ENCODE assay signal across 9 cellular contexts in the genomic region with DNA sequence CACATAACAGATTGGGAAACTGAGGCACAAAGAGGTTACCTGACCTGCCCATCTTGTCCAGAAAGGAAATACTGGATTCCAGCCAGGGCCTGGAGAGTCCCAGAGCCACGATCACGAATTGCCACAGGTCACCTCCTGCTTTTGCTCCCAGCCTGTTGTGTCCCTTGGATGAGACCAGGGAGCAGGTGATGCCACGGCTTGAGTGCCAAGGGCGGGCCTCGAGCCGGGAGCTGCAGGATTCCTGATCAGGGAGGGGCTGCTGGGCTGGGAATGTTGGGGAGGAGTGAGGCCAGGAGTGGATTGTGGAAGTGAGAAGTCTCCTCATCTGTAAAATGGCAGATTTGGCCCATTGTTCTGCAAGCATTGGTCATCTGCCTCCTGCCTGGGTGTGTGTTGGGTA. TPM values are rescaled to one million over a fixed set of nuclear protein-coding genes. Genes with fewer than 3 reads are reported as not detected.
DNase-seq lines count a peak whose midpoint lies in the region; ATAC-seq and TF ChIP-seq lines count a peak whose summit lies in the region.
"Had no signal": no experiment of that assay in that cellular context is flagged by ENCODE, and none has a peak within 500 bp of the region (broad histone marks: within the 10 kb centered on the region; RNA-seq: fewer than 3 reads in every experiment).

No MANE protein-coding gene starts in this region.

- H3K4me1 ChIP-seq in CD8-positive, alpha-beta T cell (ENCODE audit: insufficient read depth, low read length) = peaks cover 51% of the 10 kb centered on the region
- H3K4me1 ChIP-seq in trophoblast cell (ENCODE audit: control insufficient read depth in 1 of 2, insufficient read depth in 2 of 2, low read length in 2 of 2) = peaks cover 41 to 44% of the 10 kb centered on the region in 2 experiments
- H3K4me1 ChIP-seq in A673 (ENCODE audit: insufficient read depth, low read length, poor library complexity, severe bottlenecking) = peaks cover 4% of the 10 kb centered on the region
- H3K4me1 ChIP-seq in sigmoid colon = peaks cover 0 to 59% (median 48%) of the 10 kb centered on the region in 4 donors

- no peak overlapping the region for H3K9ac ChIP-seq in trophoblast cell (ENCODE audit: low read length)

- peak overlapping the region; percentile 22 for H3K4ac ChIP-seq in trophoblast cell (ENCODE audit: low read depth, low read length)

- H3K79me1 ChIP-seq in trophoblast cell (ENCODE audit: low read length) = peaks cover 2% of the 10 kb centered on the region

- H4K91ac ChIP-seq in trophoblast cell (ENCODE audit: low read depth, low read length) = peak overlapping the region; percentile 65

- peak overlapping the region; percentile 16 for H3K4me3 Mint-ChIP-seq in CD8-positive, alpha-beta T cell

- H3K9me3 ChIP-seq in CD8-positive, alpha-beta T cell (ENCODE audit: low read length) = no peaks in the 10 kb centered on the region
- H3K9me3 ChIP-seq in trophoblast cell (ENCODE audit: insufficient read depth, low read depth, low read length) (peaks cover 4% of the 10 kb centered on the region), A673 (ENCODE audit: low read depth, low read length, poor library complexity, severe bottlenecking) (no peaks in the 10 kb centered on the region), sigmoid colon (no peaks in the 10 kb centered on the region)

- H2BK12ac ChIP-seq in trophoblast cell (ENCODE audit: low read length) = no peak overlapping the region

- no peak overlapping the region for H3K23ac ChIP-seq in trophoblast cell (ENCODE audit: low read length)

- H3K9me3 Mint-ChIP-seq in CD8-positive, alpha-beta T cell = no peaks in the 10 kb centered on the region

- no peak overlapping the region for H2AFZ ChIP-seq in trophoblast cell (ENCODE audit: insufficient read depth, low read length, poor library complexity)

- no peak overlapping the region for H2BK120ac ChIP-seq in trophoblast cell (ENCODE audit: insufficient read depth, low read length, poor library complexity)

- H2BK5ac ChIP-seq in trophoblast cell (ENCODE audit: low read depth, low read length, poor library complexity) = no peak overlapping the region

- H3K27ac ChIP-seq in CD8-positive, alpha-beta T cell (ENCODE audit: low read depth, low read length) = no peak overlapping the region
- peak overlapping the region; percentile 84 for H3K27ac ChIP-seq in epithelial cell of prostate
- H3K27ac ChIP-seq in trophoblast cell (ENCODE audit: low read depth, low read length) = no peak overlapping the region
- H3K27ac ChIP-seq in A673 (ENCODE audit: low read depth, low read length, poor library complexity, severe bottlenecking) = no peak overlapping the region
- H3K27ac ChIP-seq in sigmoid colon = peak overlapping the region in 1 of 4 donors; percentile 51

- H3K4me2 ChIP-seq in trophoblast cell (ENCODE audit: low read length) = no peak overlapping the region

- ATAC-seq in CD8-positive, alpha-beta T cell = no peak

- POLR2A ChIA-PET in CD8-positive, alpha-beta T cell (lab: Charles Lee) = interaction anchor here (0.6 kb wide), 1 partner anchor 111 kb away, joined by 3 read pairs; no protein-coding TSS in a partner anchor
- POLR2A ChIA-PET in A673 (lab: Charles Lee; ENCODE audit: low non-redundant PET) = no interaction called here

- H4K8ac ChIP-seq in trophoblast cell (ENCODE audit: low read depth, low read length) = no peak overlapping the region

- no peak for TF ChIP-seq CTCF in CD8-positive, alpha-beta T cell (IDR thresholded peaks at IDR 0.05)
- TF ChIP-seq CTCF in A673 (conservative IDR thresholded peaks at IDR 0.05; ENCODE audit: low read depth, low read length) (no peak), sigmoid colon (IDR thresholded peaks at IDR 0.05) (no peak)

- H3K14ac ChIP-seq in trophoblast cell (ENCODE audit: low read length) = no peak overlapping the region

- H3K4me1 Mint-ChIP-seq in CD8-positive, alpha-beta T cell (ENCODE audit: low read depth) = peaks cover 75% of the 10 kb centered on the region

- H3K27me3 Mint-ChIP-seq in CD8-positive, alpha-beta T cell (ENCODE audit: low read depth) = no peaks in the 10 kb centered on the region

- peaks cover 4% of the 10 kb centered on the region for H3K36me3 Mint-ChIP-seq in CD8-positive, alpha-beta T cell

- WGBS in trophoblast cell (ENCODE audit: extremely low coverage, insufficient coverage, insufficient read length) = no CpG with 5 or more reads among the region's 6 CpGs
- 14 to 62% methylated on average over 6 of the region's 6 CpGs for WGBS in sigmoid colon, 2 donors

- BruUV-seq in A673 (replicated peaks; lab: Mats Ljungman, UMichigan) = no TSS peak

- peak overlapping the region; percentile 48 for H2AK5ac ChIP-seq in trophoblast cell (ENCODE audit: low read length)

- no peak overlapping the region for H4K12ac ChIP-seq in trophoblast cell (ENCODE audit: low read depth, low read length)

- DNase-seq in CD8-positive, alpha-beta T cell = peak in 1 of 7 experiments; percentile 19
- DNase-seq in NCI-H69 (lab: John Stamatoyannopoulos, UW) (peak; percentile 47), epithelial cell of prostate (ENCODE audit: low read depth, low spot score) (no peak), trophoblast cell (peak in 1 of 2 donors; percentile 37), A673 (ENCODE audit: low spot score) (no peak), sigmoid colon (no peak)
- no peak for DNase-seq in activated CD4-positive, alpha-beta T cell treated with anti-CD3 and anti-CD28 coated beads, Interleukin-2, amount 50 U/mL, for 48 hours
- DNase-seq: NCI-H2081 treated with DMSO at 0.1 percent for 48 hours, RPMI8226 had no signal

- no peaks in the 10 kb centered on the region for H3K27me3 ChIP-seq in CD8-positive, alpha-beta T cell (ENCODE audit: insufficient read depth, low read length)
- no peaks in the 10 kb centered on the region for H3K27me3 ChIP-seq in trophoblast cell (ENCODE audit: insufficient read depth, low read length)
- H3K27me3 ChIP-seq in A673 (replicated peaks; ENCODE audit: insufficient read depth, low read depth, low read length, poor library complexity) = no peaks in the 10 kb centered on the region
- H3K27me3 ChIP-seq in sigmoid colon = no peaks in the 10 kb centered on the region

- intact Hi-C loops in CD8-positive, alpha-beta T cell (cut with DNase I, micrococcal nuclease) = no loop called here
- intact Hi-C loops in A673 (cut with micrococcal nuclease; ENCODE audit: unreplicated experiment) (no loop called here), sigmoid colon (cut with DNase I) (no loop called here)

- H3K36me3 ChIP-seq in CD8-positive, alpha-beta T cell (ENCODE audit: insufficient read depth, low read length) = no peaks in the 10 kb centered on the region
- no peaks in the 10 kb centered on the region for H3K36me3 ChIP-seq in trophoblast cell (ENCODE audit: control insufficient read depth in 1 of 2, insufficient read depth in 2 of 2, low read length in 2 of 2)
- H3K36me3 ChIP-seq in A673 (ENCODE audit: insufficient read depth, low read length, poor library complexity, severe bottlenecking) = no peaks in the 10 kb centered on the region
- no peaks in the 10 kb centered on the region for H3K36me3 ChIP-seq in sigmoid colon

- peaks cover 23% of the 10 kb centered on the region for H3K79me2 ChIP-seq in trophoblast cell (ENCODE audit: control insufficient read depth, insufficient read depth, low read length, poor library complexity)

- no peak for TF ChIP-seq EP300 in sigmoid colon (IDR thresholded peaks at IDR 0.05)

- H3K4me3 ChIP-seq in CD8-positive, alpha-beta T cell (ENCODE audit: low read depth, low read length) = no peak overlapping the region
- H3K4me3 ChIP-seq in trophoblast cell (ENCODE audit: low read depth, low read length) (no peak overlapping the region), A673 (ENCODE audit: low read depth, low read length, poor library complexity, severe bottlenecking) (no peak overlapping the region), sigmoid colon (no peak overlapping the region)

- CTCF ChIA-PET in CD8-positive, alpha-beta T cell (lab: Charles Lee) = interaction anchor here (0.8 to 1.9 kb wide), 3 partner anchors 11 to 117 kb away, joined by 3 to 7 read pairs (median 6); a partner anchor contains a TSS
- CTCF ChIA-PET in A673 (lab: Charles Lee) = no interaction called here

- peak overlapping the region; percentile 27 for H3K18ac ChIP-seq in trophoblast cell (ENCODE audit: low read length)

- TF ChIP-seq POLR2A in sigmoid colon (IDR thresholded peaks at IDR 0.05) = no peak

- peak overlapping the region; percentile 76 for H3K27ac Mint-ChIP-seq in CD8-positive, alpha-beta T cell

RNA-seq across cellular contexts. Expression of a gene that starts 29.4 kb away (rescaled TPM):
- total RNA-seq in CD8-positive, alpha-beta T cell = 100 to 1,000 TPM; 309 to 337 TPM
- 95.3 and 98.4 TPM in 2 replicates for polyA plus RNA-seq in trophoblast cell (2013)
- 143 and 155 TPM in 2 replicates for total RNA-seq in A673 (2021)
- 10 to 100 TPM; 53.2 to 96.7 (median 64.1) TPM for total RNA-seq in sigmoid colon
- 100 to 1,000 TPM; 152 to 326 (median 222) TPM for polyA plus RNA-seq in sigmoid colon

RNA-seq across cellular contexts. Expression of a gene that starts 46.0 kb away (rescaled TPM):
- total RNA-seq in CD8-positive, alpha-beta T cell = 10 to 100 TPM; 47.3 to 52.1 TPM
- 8.4 and 8.7 TPM in 2 replicates for polyA plus RNA-seq in trophoblast cell (2013)
- total RNA-seq in A673 (2021) (82.4 and 89.6 TPM in 2 replicates), sigmoid colon (10 to 100 TPM; 21.7 to 34.2 (median 29.7) TPM)
- polyA plus RNA-seq in sigmoid colon = 10 to 100 TPM; 64.9 to 93.6 (median 69.8) TPM
